Comparison of ENCODE assay signal across 16 cellular contexts in genomic region chr3:40913641-40914040, GRCh38.
DNase-seq lines count a peak whose midpoint lies in the region; ATAC-seq, FAIRE-seq and TF ChIP-seq lines count a peak whose summit lies in the region.
"Had no signal": no experiment of that assay in that cellular context is flagged by ENCODE, and none has a peak within 500 bp of the region (broad histone marks: within the 10 kb centered on the region; RNA-seq: fewer than 3 reads in every experiment).

No MANE protein-coding gene starts in this region.

- H3K4ac ChIP-seq in mesenchymal stem cell (ENCODE audit: low read depth in 1 of 2, low read length in 2 of 2): no peak overlapping the region

- H2BK5ac ChIP-seq in mesenchymal stem cell (ENCODE audit: low read depth, low read length, poor library complexity, severe bottlenecking): no peak overlapping the region

- H4K8ac ChIP-seq in mesenchymal stem cell (ENCODE audit: low read length): no peak overlapping the region

- in situ Hi-C loops in GM12878 (cut with MboI): no loop called here

- H2BK15ac ChIP-seq in mesenchymal stem cell (ENCODE audit: low read depth, poor library complexity, severe bottlenecking): no peak overlapping the region

- no peak for TF ChIP-seq EP300 in GM12878 (IDR thresholded peaks at IDR 0.05; ENCODE audit: borderline replicate concordance in 1 of 2, control insufficient read depth in 1 of 2, low read depth in 2 of 2, low read length in 2 of 2)

- H2BK120ac ChIP-seq in mesenchymal stem cell (ENCODE audit: low read depth, low read length): no peak overlapping the region

- peak overlapping the region; percentile 4 for H2AK5ac ChIP-seq in mesenchymal stem cell (ENCODE audit: low read length, severe bottlenecking)

- no peaks in the 10 kb centered on the region for H3K79me1 ChIP-seq in mesenchymal stem cell (replicated peaks; ENCODE audit: low read length, poor library complexity, severe bottlenecking)

- peaks cover 19% of the 10 kb centered on the region for H3K4me1 ChIP-seq in Caco-2
- no peaks in the 10 kb centered on the region for H3K4me1 ChIP-seq in GM12878 (ENCODE audit: control insufficient read depth, insufficient read depth, low read length)
- peaks cover 14% of the 10 kb centered on the region for H3K4me1 ChIP-seq in mesenchymal stem cell (ENCODE audit: control insufficient read depth, insufficient read depth, low read depth, low read length)
- H3K4me1 ChIP-seq in esophagus squamous epithelium: peaks cover 0 to 7% (median 0%) of the 10 kb centered on the region in 3 donors
- no peaks in the 10 kb centered on the region for H3K4me1 ChIP-seq in foreskin keratinocyte
- H3K4me1 ChIP-seq: BE2C, HAP-1 had no signal

- no peak overlapping the region for H3K18ac ChIP-seq in mesenchymal stem cell (ENCODE audit: low read depth in 1 of 2, low read length in 2 of 2)

- DNase-seq in Caco-2: no peak
- DNase-seq in GM12878 (ENCODE audit: low read depth, low spot score): no peak
- no peak for DNase-seq in mesenchymal stem cell
- DNase-seq in esophagus squamous epithelium (lab: John Stamatoyannopoulos, UW): no peak
- no peak for DNase-seq in foreskin keratinocyte
- DNase-seq in A172 (ENCODE audit: low spot score): no peak
- DNase-seq: BE2C; CD4-positive, alpha-beta memory T cell; DND-41; GF-D8; GOT3 had no signal

- POLR2A ChIA-PET in Caco-2 (lab: Charles Lee) (no interaction called here), GM12878 (lab: Charles Lee) (no interaction called here)

- H3K27me3 Mint-ChIP-seq in Caco-2 (ENCODE audit: insufficient read depth, unreplicated experiment): no peaks in the 10 kb centered on the region

- H3K9ac ChIP-seq in GM12878 (ENCODE audit: control insufficient read depth, insufficient read depth, low read length): no peak overlapping the region
- H3K9ac ChIP-seq in mesenchymal stem cell (ENCODE audit: low read length): no peak overlapping the region

- no peak overlapping the region for H3K4me3 Mint-ChIP-seq in Caco-2 (ENCODE audit: unreplicated experiment)
- H3K4me3 Mint-ChIP-seq: CD4-positive, alpha-beta memory T cell had no signal

- WGBS in GM12878 (ENCODE audit: insufficient coverage, insufficient replicate concordance, low lambda C conversion rate, missing lambda C conversion rate): 14% methylated on average over 2 of the region's 2 CpGs
- WGBS in mesenchymal stem cell: 73% methylated on average over 2 of the region's 2 CpGs
- WGBS in esophagus squamous epithelium, 2 donors: 61 to 67% methylated on average over 1 to 2 of the region's 2 CpGs

- TF ChIP-seq POLR2A in GM12878 (IDR thresholded peaks at IDR 0.05; ENCODE audit: low read depth, low read length) (no peak), esophagus squamous epithelium (IDR thresholded peaks at IDR 0.05) (no peak)

- no peaks in the 10 kb centered on the region for H3K79me2 ChIP-seq in GM12878 (ENCODE audit: control insufficient read depth, insufficient read depth, low read length)

- no peak overlapping the region for H3K4me2 ChIP-seq in GM12878 (ENCODE audit: control insufficient read depth, insufficient read depth)
- no peak overlapping the region for H3K4me2 ChIP-seq in mesenchymal stem cell (ENCODE audit: low read length, poor library complexity, severe bottlenecking)

- RAD21 ChIA-PET in GM12878 (lab: Charles Lee; ENCODE audit: unreplicated experiment): no interaction called here

- TF ChIP-seq CTCF in Caco-2 (IDR thresholded peaks at IDR 0.05; ENCODE audit: insufficient read depth in 1 of 2, low read depth in 1 of 2, low read length in 1 of 2, severe bottlenecking in 1 of 2, unreplicated experiment in 1 of 2): no peak
- no peak for TF ChIP-seq CTCF in GM12878 (IDR thresholded peaks at IDR 0.05 in 2 of 3, conservative IDR thresholded peaks at IDR 0.05 in 1 of 3; ENCODE audit: control insufficient read depth in 2 of 3, extremely low read depth in 1 of 3, insufficient read depth in 1 of 3, low read depth in 3 of 3, low read length in 3 of 3)
- no peak for TF ChIP-seq CTCF in esophagus squamous epithelium (IDR thresholded peaks at IDR 0.05)
- TF ChIP-seq CTCF in foreskin keratinocyte (conservative IDR thresholded peaks at IDR 0.05): no peak

- H3K27me3 ChIP-seq in Caco-2 (replicated peaks; ENCODE audit: control insufficient read depth, insufficient read depth, low read length) (no peaks in the 10 kb centered on the region), GM12878 (replicated peaks in 1 of 2; ENCODE audit: control insufficient read depth in 2 of 2, insufficient read depth in 2 of 2, low read length in 1 of 2) (no peaks in the 10 kb centered on the region), mesenchymal stem cell (ENCODE audit: control insufficient read depth in 1 of 2, insufficient read depth in 1 of 2, low read length in 2 of 2) (no peaks in the 10 kb centered on the region), esophagus squamous epithelium (no peaks in the 10 kb centered on the region), foreskin keratinocyte (peaks cover 3% of the 10 kb centered on the region)
- H3K27me3 ChIP-seq: BE2C had no signal

- no peak overlapping the region for H2BK12ac ChIP-seq in mesenchymal stem cell (ENCODE audit: low read length in 2 of 2)

- BruUV-seq in Caco-2 (replicated peaks; lab: Mats Ljungman, UMichigan): no TSS peak
- no TSS peak for BruUV-seq in GM12878 (replicated peaks; lab: Mats Ljungman, UMichigan)

- no peak overlapping the region for H3K23ac ChIP-seq in mesenchymal stem cell (ENCODE audit: low read length in 2 of 2)

- no peak overlapping the region for H4K91ac ChIP-seq in mesenchymal stem cell (ENCODE audit: low read length)

- no peaks in the 10 kb centered on the region for H3K36me3 ChIP-seq in Caco-2 (ENCODE audit: control insufficient read depth, insufficient read depth, low read length)
- no peaks in the 10 kb centered on the region for H3K36me3 ChIP-seq in GM12878 (ENCODE audit: control insufficient read depth in 2 of 2, insufficient read depth in 2 of 2, low read length in 1 of 2)
- H3K36me3 ChIP-seq in mesenchymal stem cell (ENCODE audit: control insufficient read depth in 1 of 2, insufficient read depth in 2 of 2, low read depth in 1 of 2, low read length in 2 of 2): no peaks in the 10 kb centered on the region
- H3K36me3 ChIP-seq in esophagus squamous epithelium: no peaks in the 10 kb centered on the region
- H3K36me3 ChIP-seq: BE2C, HAP-1 had no signal

- no peak overlapping the region for H3K27ac ChIP-seq in GM12878 (ENCODE audit: control insufficient read depth, insufficient read depth)
- no peak overlapping the region for H3K27ac ChIP-seq in mesenchymal stem cell (ENCODE audit: low read length, poor library complexity, severe bottlenecking)
- no peak overlapping the region for H3K27ac ChIP-seq in esophagus squamous epithelium
- no peak overlapping the region for H3K27ac ChIP-seq in foreskin keratinocyte
- H3K27ac ChIP-seq: C4-2B had no signal

- no peaks in the 10 kb centered on the region for H4K20me1 ChIP-seq in GM12878 (ENCODE audit: control insufficient read depth, insufficient read depth)

- H3K4me1 Mint-ChIP-seq in Caco-2 (ENCODE audit: low read depth, unreplicated experiment): peaks cover 13% of the 10 kb centered on the region
- H3K4me1 Mint-ChIP-seq: CD4-positive, alpha-beta memory T cell had no signal

- FAIRE-seq in GM12878 (lab: Jason Lieb, UNC): no peak
- FAIRE-seq: A204.1 had no signal

- H3K36me3 Mint-ChIP-seq in Caco-2 (ENCODE audit: insufficient read depth, unreplicated experiment): no peaks in the 10 kb centered on the region
- H3K36me3 Mint-ChIP-seq: CD4-positive, alpha-beta memory T cell had no signal

- intact Hi-C loops in Caco-2 (cut with micrococcal nuclease; ENCODE audit: unreplicated experiment): no loop called here
- intact Hi-C loops in GM12878 (cut with micrococcal nuclease; ENCODE audit: unreplicated experiment): no loop called here
- intact Hi-C loops in esophagus squamous epithelium (cut with DNase I): no loop called here

- SMC1A ChIA-PET in GM12878 (lab: Charles Lee; ENCODE audit: uncharacterized antibody, unreplicated experiment): interaction anchor here (0.6 to 1.7 kb wide), 3 partner anchors 12 to 134 kb away, joined by 3 to 4 read pairs (median 3); no protein-coding TSS in a partner anchor

- no peaks in the 10 kb centered on the region for H3K9me3 ChIP-seq in Caco-2
- no peaks in the 10 kb centered on the region for H3K9me3 ChIP-seq in GM12878 (replicated peaks; ENCODE audit: control insufficient read depth, insufficient read depth, low read length)
- H3K9me3 ChIP-seq in mesenchymal stem cell (ENCODE audit: control insufficient read depth, low read length): no peaks in the 10 kb centered on the region
- no peaks in the 10 kb centered on the region for H3K9me3 ChIP-seq in esophagus squamous epithelium
- H3K9me3 ChIP-seq: BE2C, HAP-1 had no signal

- ATAC-seq in GM21619 (IDR thresholded peaks at IDR 0.05; ENCODE audit: unreplicated experiment) (peak; percentile 39), GM12878 (peak; percentile 35), foreskin keratinocyte (no peak), GM18867 (IDR thresholded peaks at IDR 0.05; ENCODE audit: unreplicated experiment) (no peak)

- CTCF ChIA-PET in Caco-2 (lab: Charles Lee): no interaction called here
- CTCF ChIA-PET in GM12878 (lab: Yijun Ruan, JAX): interaction anchor here (1.5 kb wide), 1 partner anchor 16 kb away, joined by 3 read pairs; no protein-coding TSS in a partner anchor

- peak overlapping the region; percentile 43 for H3K27ac Mint-ChIP-seq in Caco-2 (ENCODE audit: unreplicated experiment)
- H3K27ac Mint-ChIP-seq: CD4-positive, alpha-beta memory T cell had no signal

- H3K14ac ChIP-seq in mesenchymal stem cell (ENCODE audit: low read length in 2 of 2): no peak overlapping the region

- H3K9me3 Mint-ChIP-seq in Caco-2 (ENCODE audit: unreplicated experiment): no peaks in the 10 kb centered on the region
- H3K9me3 Mint-ChIP-seq: CD4-positive, alpha-beta memory T cell had no signal

- TF ChIP-seq RAD21 in GM12878 (IDR thresholded peaks at IDR 0.05; ENCODE audit: insufficient read depth, low read depth, low read length): no peak

- no peak overlapping the region for H3K4me3 ChIP-seq in Caco-2 (ENCODE audit: low read depth, low read length)
- H3K4me3 ChIP-seq in GM12878: no peak overlapping the region
- H3K4me3 ChIP-seq in mesenchymal stem cell (ENCODE audit: insufficient read depth in 1 of 2, low read depth in 1 of 2, low read length in 2 of 2): no peak overlapping the region
- H3K4me3 ChIP-seq in esophagus squamous epithelium: no peak overlapping the region
- H3K4me3 ChIP-seq: HAP-1 had no signal

- H2AFZ ChIP-seq in GM12878 (ENCODE audit: control insufficient read depth, low read depth, low read length) (no peak overlapping the region), mesenchymal stem cell (ENCODE audit: low read depth, low read length) (no peak overlapping the region)

TF ChIP-seq in GM12878, 131 proteins besides CTCF, POLR2A, EP300 and RAD21 (continues in another document):
- TF ChIP-seq ZNF207 (IDR thresholded peaks at IDR 0.05; ENCODE audit: borderline replicate concordance) (no peak), ATF3 (IDR thresholded peaks at IDR 0.05; ENCODE audit: borderline replicate concordance, extremely low read depth, low read depth, low read length) (no peak)

Comparison
In these comparisons a context has a peak if more than half of its experiments do, and no peak if none do; other contexts are left out.
1. ATAC-seq: peak in GM21619 (single experiment) and GM12878 (single experiment); none in foreskin keratinocyte (single experiment) and GM18867 (single experiment).